ENCODE assay signal across 1 cellular context in the genomic region with DNA sequence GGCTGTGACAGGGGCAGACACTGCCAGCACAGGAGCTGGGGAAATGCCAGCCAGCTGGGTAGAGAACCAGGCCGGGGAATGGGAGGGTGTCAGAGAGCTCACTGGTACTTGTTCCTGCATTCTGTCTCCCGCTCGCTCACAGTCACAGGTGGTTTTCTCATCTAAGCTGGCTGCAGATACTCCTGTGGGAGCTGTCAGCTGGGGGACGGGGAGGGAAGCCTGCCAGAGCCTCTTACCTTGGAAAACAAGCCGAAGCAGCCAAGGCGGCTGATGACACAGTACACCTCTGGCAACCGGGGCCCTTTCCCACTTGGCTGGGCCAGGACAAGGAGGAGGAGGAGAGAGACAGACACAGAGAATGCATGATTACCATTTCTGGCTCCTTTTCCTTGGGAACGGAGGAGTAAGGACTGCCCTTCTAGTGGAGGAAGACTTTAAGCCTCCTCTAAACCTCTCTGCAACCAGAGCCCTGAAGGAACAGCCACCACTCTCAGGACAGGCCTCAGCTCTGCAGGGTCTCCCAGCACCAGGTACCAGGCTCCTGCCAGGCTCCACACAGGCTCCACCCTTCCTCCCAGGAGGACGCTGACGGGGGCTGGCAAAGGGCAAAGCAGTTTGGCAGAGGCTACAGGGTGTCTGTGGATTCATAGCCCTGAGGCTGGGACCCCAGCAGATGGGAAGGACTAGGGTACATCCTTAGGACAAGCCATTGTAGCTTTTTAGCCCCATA.
TF ChIP-seq lines count a peak whose summit lies in the region.

No MANE protein-coding gene starts in this region.

TF ChIP-seq in H1, 55 proteins besides CTCF, POLR2A, EP300 and RAD21:
- TF ChIP-seq, protein P1, sequence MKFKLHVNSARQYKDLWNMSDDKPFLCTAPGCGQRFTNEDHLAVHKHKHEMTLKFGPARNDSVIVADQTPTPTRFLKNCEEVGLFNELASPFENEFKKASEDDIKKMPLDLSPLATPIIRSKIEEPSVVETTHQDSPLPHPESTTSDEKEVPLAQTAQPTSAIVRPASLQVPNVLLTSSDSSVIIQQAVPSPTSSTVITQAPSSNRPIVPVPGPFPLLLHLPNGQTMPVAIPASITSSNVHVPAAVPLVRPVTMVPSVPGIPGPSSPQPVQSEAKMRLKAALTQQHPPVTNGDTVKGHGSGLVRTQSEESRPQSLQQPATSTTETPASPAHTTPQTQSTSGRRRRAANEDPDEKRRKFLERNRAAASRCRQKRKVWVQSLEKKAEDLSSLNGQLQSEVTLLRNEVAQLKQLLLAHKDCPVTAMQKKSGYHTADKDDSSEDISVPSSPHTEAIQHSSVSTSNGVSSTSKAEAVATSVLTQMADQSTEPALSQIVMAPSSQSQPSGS (IDR thresholded peaks at IDR 0.05; ENCODE audit: low read length), result no peak
- TF ChIP-seq BACH1 (IDR thresholded peaks at IDR 0.05; ENCODE audit: low read length), result no peak
- no peak for TF ChIP-seq SP2 (IDR thresholded peaks at IDR 0.05; ENCODE audit: low read length)
- TF ChIP-seq RXRA (IDR thresholded peaks at IDR 0.05; ENCODE audit: insufficient read depth, low read depth, low read length), result no peak
- TF ChIP-seq, protein P2, sequence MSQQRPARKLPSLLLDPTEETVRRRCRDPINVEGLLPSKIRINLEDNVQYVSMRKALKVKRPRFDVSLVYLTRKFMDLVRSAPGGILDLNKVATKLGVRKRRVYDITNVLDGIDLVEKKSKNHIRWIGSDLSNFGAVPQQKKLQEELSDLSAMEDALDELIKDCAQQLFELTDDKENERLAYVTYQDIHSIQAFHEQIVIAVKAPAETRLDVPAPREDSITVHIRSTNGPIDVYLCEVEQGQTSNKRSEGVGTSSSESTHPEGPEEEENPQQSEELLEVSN (IDR thresholded peaks at IDR 0.05), result no peak
- TF ChIP-seq SIX5 (IDR thresholded peaks at IDR 0.05; ENCODE audit: low read depth, low read length), result no peak
- TF ChIP-seq PHF8 (conservative IDR thresholded peaks at IDR 0.05; ENCODE audit: low read depth, low read length), result no peak
- no peak for TF ChIP-seq HDAC2 (IDR thresholded peaks at IDR 0.05; ENCODE audit: borderline replicate concordance in 1 of 2, low read depth in 2 of 2, low read length in 2 of 2)
- no peak for TF ChIP-seq GTF2F1 (IDR thresholded peaks at IDR 0.05; ENCODE audit: borderline replicate concordance, low read depth, low read length)
- no peak for TF ChIP-seq JUN (IDR thresholded peaks at IDR 0.05; ENCODE audit: low read depth, low read length)
- no peak for TF ChIP-seq MAX (IDR thresholded peaks at IDR 0.05)
- no peak for TF ChIP-seq SRF (IDR thresholded peaks at IDR 0.05; ENCODE audit: low read depth, low read length)
- no peak for TF ChIP-seq YY1 (IDR thresholded peaks at IDR 0.05; ENCODE audit: low read depth, low read length)
- TF ChIP-seq GABPA (IDR thresholded peaks at IDR 0.05; ENCODE audit: borderline replicate concordance, insufficient read depth, low read length), result no peak
- TF ChIP-seq BRCA1 (IDR thresholded peaks at IDR 0.05; ENCODE audit: low read depth, low read length), result no peak
- no peak for TF ChIP-seq EZH2 (IDR thresholded peaks at IDR 0.05; ENCODE audit: low read depth, low read length, severe bottlenecking)
- TF ChIP-seq MAFK (IDR thresholded peaks at IDR 0.05; ENCODE audit: low read depth, low read length), result no peak
TF ChIP-seq in H1: peak in this region for 0.
